12 cellular contexts compared by ENCODE assay signal in genomic region chr15:55791576-55792400, GRCh38. TPM values are rescaled to one million over a fixed set of nuclear protein-coding genes. Genes with fewer than 3 reads are reported as not detected.
DNase-seq lines count a peak whose midpoint lies in the region; ATAC-seq, FAIRE-seq and TF ChIP-seq lines count a peak whose summit lies in the region.
"Had no signal": no experiment of that assay in that cellular context is flagged by ENCODE, and none has a peak within 500 bp of the region (broad histone marks: within the 10 kb centered on the region; RNA-seq: fewer than 3 reads in every experiment).

No MANE protein-coding gene starts in this region.

- DNase-seq in A172 (ENCODE audit: low spot score), result peak; percentile 82
- DNase-seq in HCEC 1CT, result peak; percentile 90
- peak; percentile 25 for DNase-seq in RKO (ENCODE audit: low spot score)
- peak; percentile 25 to 57 for DNase-seq in foreskin keratinocyte
- no peak for DNase-seq in OCI-M1 (lab: John Stamatoyannopoulos, UW)
- no peak for DNase-seq in H54 (ENCODE audit: insufficient read length, low spot score)
- DNase-seq in D721Med (ENCODE audit: insufficient read length, low spot score), result no peak
- DNase-seq: activated CD4-positive, alpha-beta T cell treated with anti-CD3 and anti-CD28 coated beads, Interleukin-2, amount 10 ng/mL, durations not matched to agents 24 days and 14 days; C1 segment of cervical spinal cord; KG1; Peyer's patch had no signal

- H3K4me1 ChIP-seq in foreskin keratinocyte, result peaks cover 7% of the 10 kb centered on the region
- H3K4me1 ChIP-seq: Peyer's patch had no signal

- ATAC-seq in foreskin keratinocyte (peak; percentile 59), HG03520 (IDR thresholded peaks at IDR 0.05; ENCODE audit: unreplicated experiment) (no peak)

- no peak for TF ChIP-seq POLR2A in H54 (IDR thresholded peaks at IDR 0.05; ENCODE audit: low read depth, low read length)

- peaks cover 6% of the 10 kb centered on the region for H3K27me3 ChIP-seq in foreskin keratinocyte
- H3K27me3 ChIP-seq: Peyer's patch had no signal

- no peak overlapping the region for H3K27ac ChIP-seq in foreskin keratinocyte
- H3K27ac ChIP-seq: Peyer's patch had no signal

- FAIRE-seq in H54 (lab: Jason Lieb, UNC), result no peak
- no peak for FAIRE-seq in D721Med (lab: Jason Lieb, UNC)

- TF ChIP-seq CTCF in foreskin keratinocyte (conservative IDR thresholded peaks at IDR 0.05) (no peak), D721Med (IDR thresholded peaks at IDR 0.05; ENCODE audit: insufficient read depth, missing control alignments) (no peak)

RNA-seq across cellular contexts. Expression of gene PRTG, which starts 48.8 kb away (rescaled TPM):
- total RNA-seq in A172 (2014; rRNA removed; shearing (Covaris generic)), result 3.6 and 8.7 TPM in 2 replicates
- not detected in 2 replicates for total RNA-seq in foreskin keratinocyte
- polyA plus RNA-seq in foreskin keratinocyte, result not detected in 2 replicates
- total RNA-seq: activated CD4-positive, alpha-beta T cell treated with anti-CD3 and anti-CD28 coated beads, Interleukin-2, amount 10 ng/mL, durations not matched to agents 24 days and 14 days had no signal

Comparison
In these comparisons a context has a peak if more than half of its experiments do, and no peak if none do; other contexts are left out.
1. DNase-seq: peak in A172 (single experiment), HCEC 1CT (single experiment), RKO (single experiment) and foreskin keratinocyte (2 of 2); none in OCI-M1 (single experiment), H54 (single experiment) and D721Med (single experiment).